Comparison of ENCODE assay signal across 8 cellular contexts in the genomic region with DNA sequence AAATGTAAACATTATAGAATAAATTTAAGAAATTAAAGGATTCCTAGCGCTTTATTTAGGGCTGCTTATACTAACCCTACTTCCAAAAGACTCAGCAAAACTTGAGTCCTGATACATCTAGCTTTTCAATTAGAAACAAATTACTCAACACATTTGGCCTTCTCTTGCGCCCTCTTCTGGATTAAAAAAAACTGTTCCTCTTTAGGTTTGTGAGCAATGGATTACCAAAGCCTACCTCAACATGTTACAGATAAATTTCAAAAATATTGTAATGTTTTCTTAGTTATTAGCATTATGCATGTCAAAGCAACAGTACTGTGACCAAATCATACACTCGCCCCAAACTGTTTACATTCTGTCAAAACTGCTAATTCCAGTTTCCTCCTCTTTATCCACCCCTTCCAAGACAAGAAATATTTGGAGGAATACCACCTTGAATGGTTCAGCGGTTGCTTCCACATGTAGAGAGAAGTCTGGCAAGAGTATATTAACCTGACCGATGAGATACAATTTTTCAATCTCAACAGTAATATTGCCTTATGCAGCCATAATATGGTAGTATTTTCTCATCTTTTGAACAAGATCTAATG. TPM values are rescaled to one million over a fixed set of nuclear protein-coding genes. Genes with fewer than 3 reads are reported as not detected.
DNase-seq lines count a peak whose midpoint lies in the region; ATAC-seq, FAIRE-seq and TF ChIP-seq lines count a peak whose summit lies in the region.

No MANE protein-coding gene starts in this region.

- peak; percentile 80 for TF ChIP-seq CTCF in CD4-positive, alpha-beta T cell (IDR thresholded peaks at IDR 0.05)

- ATAC-seq in CD4-positive, alpha-beta T cell (ENCODE audit: poor library complexity) = no peak
- no peak for ATAC-seq in activated CD8-positive, alpha-beta T cell treated with anti-CD3 and anti-CD28 coated beads, Interleukin-2, amount 10 ng/mL, durations not matched to agents 7 days and 5 days
- ATAC-seq in GM19397 (IDR thresholded peaks at IDR 0.05; ENCODE audit: unreplicated experiment) (no peak), GM19452 (IDR thresholded peaks at IDR 0.05; ENCODE audit: unreplicated experiment) (no peak)

- peak overlapping the region; percentile 96 for H3K27ac Mint-ChIP-seq in CD4-positive, alpha-beta T cell
- H3K27ac Mint-ChIP-seq in activated CD8-positive, alpha-beta T cell treated with anti-CD3 and anti-CD28 coated beads, Interleukin-2, amount 10 ng/mL, durations not matched to agents 7 days and 5 days = peak overlapping the region; percentile 88

- peak overlapping the region; percentile 74 for H3K27ac ChIP-seq in CD4-positive, alpha-beta T cell (ENCODE audit: low read depth, low read length)

- intact Hi-C loops in CD4-positive, alpha-beta T cell (cut with DNase I, micrococcal nuclease) = loop anchor here (1.0 to 5.0 kb wide), 3 partner anchors 38 to 339 kb away; partner anchors contain the start of gene PHF12 (in 1 of the 2)

- H3K27me3 ChIP-seq in CD4-positive, alpha-beta T cell (ENCODE audit: control insufficient read depth, insufficient read depth, low read length) = no peaks in the 10 kb centered on the region

- POLR2A ChIA-PET in CD4-positive, alpha-beta T cell (lab: Charles Lee) = interaction anchor here (0.6 to 2.0 kb wide), 11 partner anchors 11 to 340 kb away, joined by 3 to 10 read pairs (median 4); partner anchors contain the start of genes PHF12 and TP53I13
- POLR2A ChIA-PET in activated CD8-positive, alpha-beta T cell treated with anti-CD3 and anti-CD28 coated beads, Interleukin-2, amount 10 ng/mL, durations not matched to agents 7 days and 5 days (lab: Charles Lee) = interaction anchor here (0.6 to 1.6 kb wide), 4 partner anchors 114 to 152 kb away, joined by 3 to 4 read pairs (median 4); no protein-coding TSS in a partner anchor

- peaks cover 72% of the 10 kb centered on the region for H3K4me1 Mint-ChIP-seq in CD4-positive, alpha-beta T cell (ENCODE audit: low read depth)
- peaks cover 49% of the 10 kb centered on the region for H3K4me1 Mint-ChIP-seq in activated CD8-positive, alpha-beta T cell treated with anti-CD3 and anti-CD28 coated beads, Interleukin-2, amount 10 ng/mL, durations not matched to agents 7 days and 5 days (ENCODE audit: low read depth)

- H3K36me3 Mint-ChIP-seq in CD4-positive, alpha-beta T cell (ENCODE audit: low read depth) = peaks cover 69% of the 10 kb centered on the region
- peaks cover 57% of the 10 kb centered on the region for H3K36me3 Mint-ChIP-seq in activated CD8-positive, alpha-beta T cell treated with anti-CD3 and anti-CD28 coated beads, Interleukin-2, amount 10 ng/mL, durations not matched to agents 7 days and 5 days (ENCODE audit: low read depth)

- CTCF ChIA-PET in CD4-positive, alpha-beta T cell (lab: Charles Lee) = interaction anchor here (0.5 to 2.9 kb wide), 20 partner anchors 8 to 630 kb away, joined by 3 to 17 read pairs (median 4); partner anchors contain the start of genes MYO18A, SDF2 and SUPT6H
- CTCF ChIA-PET in activated CD8-positive, alpha-beta T cell treated with anti-CD3 and anti-CD28 coated beads, Interleukin-2, amount 10 ng/mL, durations not matched to agents 7 days and 5 days (lab: Charles Lee) = interaction anchor here (0.6 to 3.5 kb wide), 31 partner anchors 12 to 275 kb away, joined by 3 to 40 read pairs (median 5); partner anchors contain the start of gene MYO18A

- peak overlapping the region; percentile 92 for H3K4me3 Mint-ChIP-seq in CD4-positive, alpha-beta T cell
- H3K4me3 Mint-ChIP-seq in activated CD8-positive, alpha-beta T cell treated with anti-CD3 and anti-CD28 coated beads, Interleukin-2, amount 10 ng/mL, durations not matched to agents 7 days and 5 days = peak overlapping the region; percentile 91

- no peaks in the 10 kb centered on the region for H3K27me3 Mint-ChIP-seq in CD4-positive, alpha-beta T cell
- no peaks in the 10 kb centered on the region for H3K27me3 Mint-ChIP-seq in activated CD8-positive, alpha-beta T cell treated with anti-CD3 and anti-CD28 coated beads, Interleukin-2, amount 10 ng/mL, durations not matched to agents 7 days and 5 days (ENCODE audit: low read depth)

- FAIRE-seq in frontal cortex (lab: Jason Lieb, UNC) = peak; percentile 68

- DNase-seq in CD4-positive, alpha-beta T cell = no peak
- peak; percentile 14 for DNase-seq in GM19240 (ENCODE audit: insufficient read length, low spot score)
- peak; percentile 57 to 67 for DNase-seq in NCI-H446 (lab: John Stamatoyannopoulos, UW)
- peak; percentile 51 for DNase-seq in activated CD8-positive, alpha-beta T cell treated with anti-CD3 and anti-CD28 coated beads, Interleukin-2, amount 10 ng/mL, durations not matched to agents 7 days and 5 days
- DNase-seq in frontal cortex (ENCODE audit: low spot score in 2 of 2) = peak; percentile 32 to 41
- peak; percentile 91 for DNase-seq in pons (ENCODE audit: low spot score)

- no peaks in the 10 kb centered on the region for H3K9me3 Mint-ChIP-seq in CD4-positive, alpha-beta T cell
- no peaks in the 10 kb centered on the region for H3K9me3 Mint-ChIP-seq in activated CD8-positive, alpha-beta T cell treated with anti-CD3 and anti-CD28 coated beads, Interleukin-2, amount 10 ng/mL, durations not matched to agents 7 days and 5 days (ENCODE audit: insufficient read depth)

- no peaks in the 10 kb centered on the region for H3K9me3 ChIP-seq in CD4-positive, alpha-beta T cell (ENCODE audit: control insufficient read depth, low read length)

RNA-seq across cellular contexts. Expression of gene NUFIP2, which starts 2.7 kb away (rescaled TPM):
- 10 to 100 TPM; 78.4 to 82.2 TPM for total RNA-seq in CD4-positive, alpha-beta T cell
- total RNA-seq in activated CD8-positive, alpha-beta T cell treated with anti-CD3 and anti-CD28 coated beads, Interleukin-2, amount 10 ng/mL, durations not matched to agents 7 days and 5 days = 10 to 100 TPM; 60.3 to 64.5 TPM
- 42.4 TPM for total RNA-seq in frontal cortex

RNA-seq across cellular contexts. Expression of gene CRYBA1, which starts 44.6 kb away (rescaled TPM):
- not detected for total RNA-seq in CD4-positive, alpha-beta T cell
- not detected for total RNA-seq in activated CD8-positive, alpha-beta T cell treated with anti-CD3 and anti-CD28 coated beads, Interleukin-2, amount 10 ng/mL, durations not matched to agents 7 days and 5 days
- total RNA-seq in frontal cortex = not detected

Comparison
In these comparisons a context has a peak if more than half of its experiments do, and no peak if none do; other contexts are left out.
1. DNase-seq: peak in GM19240 (single experiment), NCI-H446 (2 of 2), activated CD8-positive, alpha-beta T cell treated with anti-CD3 and anti-CD28 coated beads, Interleukin-2, amount 10 ng/mL, durations not matched to agents 7 days and 5 days (single experiment), frontal cortex (2 of 2) and pons (single experiment); none in CD4-positive, alpha-beta T cell (0 of 10).